ENCODE assay signal across 26 cellular contexts in genomic region chr20:1997483-1998192, GRCh38. TPM values are rescaled to one million over a fixed set of nuclear protein-coding genes. Genes with fewer than 3 reads are reported as not detected.
DNase-seq lines count a peak whose midpoint lies in the region; FAIRE-seq and TF ChIP-seq lines count a peak whose summit lies in the region.
"Had no signal": no experiment of that assay in that cellular context is flagged by ENCODE, and none has a peak within 500 bp of the region (broad histone marks: within the 10 kb centered on the region; RNA-seq: fewer than 3 reads in every experiment).

No MANE protein-coding gene starts in this region.

- BruUV-seq in Caco-2 (replicated peaks; lab: Mats Ljungman, UMichigan), result no TSS peak

- H2BK120ac ChIP-seq in H1 (replicated peaks; ENCODE audit: low read depth, low read length), result no peak overlapping the region

- H3K23ac ChIP-seq in H1 (ENCODE audit: insufficient read length), result no peak overlapping the region

- H2BK20ac ChIP-seq in H1 (ENCODE audit: low read length), result no peak overlapping the region

- H3K27me3 Mint-ChIP-seq in Caco-2 (ENCODE audit: insufficient read depth, unreplicated experiment), result peaks cover 31% of the 10 kb centered on the region

- H3K79me1 ChIP-seq in H1 (ENCODE audit: low read depth, low read length), result no peaks in the 10 kb centered on the region

- H3K4me1 ChIP-seq in H1 (replicated peaks in 1 of 4; ENCODE audit: control insufficient read depth in 3 of 4, insufficient read depth in 4 of 4, low read length in 3 of 4) (peaks cover 0 to 6% (median 2%) of the 10 kb centered on the region in 4 experiments; a peak in 2 of 7 replicates), vagina (no peaks in the 10 kb centered on the region), Caco-2 (no peaks in the 10 kb centered on the region)
- H3K4me1 ChIP-seq: BE2C; BLaER1 treated with 17β-estradiol and CSF1 and Interleukin-3, amounts not matched to agents 10 nM and 100 nM had no signal

- TF ChIP-seq EP300 in H1 (IDR thresholded peaks at IDR 0.05; ENCODE audit: borderline replicate concordance in 1 of 2, low read depth in 2 of 2, low read length in 2 of 2), result no peak

- no peak overlapping the region for H3K4me2 ChIP-seq in H1 (ENCODE audit: insufficient read depth in 1 of 2, low read depth in 2 of 2, low read length in 2 of 2)
- H3K4me2 ChIP-seq: BLaER1 treated with 17β-estradiol and CSF1 and Interleukin-3, amounts not matched to agents 10 nM and 100 nM had no signal

- H3K36me3 Mint-ChIP-seq in Caco-2 (ENCODE audit: insufficient read depth, unreplicated experiment), result no peaks in the 10 kb centered on the region
- H3K36me3 Mint-ChIP-seq: CD14-positive monocyte; CD8-positive, alpha-beta memory T cell had no signal

- peak overlapping the region; percentile 6; the same call in 1 of the 2 replicates for H4K8ac ChIP-seq in H1 (ENCODE audit: extremely low read depth, insufficient read depth, low read length)

- no peak for TF ChIP-seq RAD21 in H1 (IDR thresholded peaks at IDR 0.05 in 1 of 2, conservative IDR thresholded peaks at IDR 0.05 in 1 of 2; ENCODE audit: low read depth in 2 of 2, low read length in 2 of 2)

- no peak overlapping the region for H2AFZ ChIP-seq in H1 (ENCODE audit: low read length)
- H2AFZ ChIP-seq: GM23248 had no signal

- 95% methylated on average over 15 of the region's 15 CpGs; no CpG with 5 or more reads in 1 of the 2 experiments for WGBS in H1 (ENCODE audit: extremely low coverage in 1 of 2, insufficient coverage in 1 of 2, insufficient read length in 1 of 2, insufficient replicate concordance in 2 of 2, low coverage in 1 of 2, low lambda C conversion rate in 2 of 2, missing lambda C conversion rate in 1 of 2), 2 experiments

- no peak overlapping the region; the same call in 1 of the 2 replicates for H2BK5ac ChIP-seq in H1 (ENCODE audit: low read depth, low read length)

- 0 out of 7 replicates have a peak overlapping the region, but pooled peaks of 1 of the 4 experiments have one; percentile 6 for H3K9ac ChIP-seq in H1 (replicated peaks in 1 of 4; ENCODE audit: extremely low read depth in 1 of 4, low read depth in 3 of 4, low read length in 3 of 4)
- H3K9ac ChIP-seq: BLaER1 treated with 17β-estradiol and CSF1 and Interleukin-3, amounts not matched to agents 10 nM and 100 nM; GM23248 had no signal

- no peaks in the 10 kb centered on the region for H3K36me3 ChIP-seq in H1 (ENCODE audit: control insufficient read depth in 2 of 4, insufficient read depth in 4 of 4, low read length in 3 of 4)
- H3K36me3 ChIP-seq in vagina, result no peaks in the 10 kb centered on the region
- H3K36me3 ChIP-seq in Caco-2 (ENCODE audit: control insufficient read depth, insufficient read depth, low read length), result no peaks in the 10 kb centered on the region
- H3K36me3 ChIP-seq: BE2C; BLaER1 treated with 17β-estradiol and CSF1 and Interleukin-3, amounts not matched to agents 10 nM and 100 nM had no signal

- no peak overlapping the region for H3K56ac ChIP-seq in H1 (replicated peaks; ENCODE audit: insufficient read length, low read depth, low read length)

- CTCF ChIA-PET in H1 (lab: Charles Lee; ENCODE audit: partially characterized antibody) (interaction anchor here (1.0 to 1.8 kb wide), 3 partner anchors 9 to 95 kb away, joined by 3 to 8 read pairs (median 4); no protein-coding TSS in a partner anchor), Caco-2 (lab: Charles Lee) (no interaction called here)

- H2BK15ac ChIP-seq in H1 (ENCODE audit: low read length), result 0 out of 2 replicates have a peak overlapping the region, but pooled peaks have one; percentile 38

- no peaks in the 10 kb centered on the region for H3K79me2 ChIP-seq in H1 (ENCODE audit: control insufficient read depth in 1 of 2, insufficient read depth in 2 of 2, low read length in 2 of 2)

- DNase-seq in activated CD8-positive, alpha-beta memory T cell treated with anti-CD3 and anti-CD28 coated beads, Interleukin-2, amount 50 U/mL, for 48 hours, result peak; percentile 10
- no peak for DNase-seq in activated CD8-positive, alpha-beta memory T cell treated with anti-CD3 and anti-CD28 coated beads for 24 hours
- no peak for DNase-seq in H1 (ENCODE audit: low read depth in 1 of 2, low spot score in 2 of 2)
- peak; percentile 31 for DNase-seq in left kidney (ENCODE audit: low read depth, low spot score)
- peak; percentile 44 to 61 for DNase-seq in vagina (ENCODE audit: extremely low spot score in 2 of 2)
- DNase-seq in dorsolateral prefrontal cortex, result no peak
- DNase-seq in NCI-H2196 treated with DMSO at 0.1 percent for 48 hours (lab: John Stamatoyannopoulos, UW; ENCODE audit: unreplicated experiment), result no peak
- no peak for DNase-seq in Caco-2
- DNase-seq: AML-193; BE2C; Calu3; CD4-positive, alpha-beta T cell; CD8-positive, alpha-beta memory T cell; DMS53; DMS79 treated with DMSO at 0.1 percent for 48 hours; GM23248; HCEC 1CT had no signal

- POLR2A ChIA-PET in H1 (lab: Charles Lee; ENCODE audit: partially characterized antibody), result no interaction called here
- POLR2A ChIA-PET in Caco-2 (lab: Charles Lee), result no interaction called here

- H3K27ac ChIP-seq in H1 (ENCODE audit: low read depth, low read length), result no peak overlapping the region
- no peak overlapping the region for H3K27ac ChIP-seq in vagina
- no peak overlapping the region for H3K27ac ChIP-seq in dorsolateral prefrontal cortex
- H3K27ac ChIP-seq: 22Rv1; BLaER1 treated with 17β-estradiol and CSF1 and Interleukin-3, amounts not matched to agents 10 nM and 100 nM; GM23248 had no signal

- H3K4me1 Mint-ChIP-seq in Caco-2 (ENCODE audit: low read depth, unreplicated experiment), result peaks cover 6% of the 10 kb centered on the region
- H3K4me1 Mint-ChIP-seq: CD8-positive, alpha-beta memory T cell had no signal

- H3K27me3 ChIP-seq in H1 (replicated peaks in 1 of 4; ENCODE audit: control insufficient read depth in 3 of 4, extremely low read depth in 1 of 4, insufficient read depth in 3 of 4, low read length in 3 of 4), result peaks cover 0 to 4% (median 0%) of the 10 kb centered on the region in 4 experiments; a peak in 2 of 7 replicates
- H3K27me3 ChIP-seq in vagina, result no peaks in the 10 kb centered on the region
- peaks cover 0 to 33% (median 3%) of the 10 kb centered on the region in 45 donors for H3K27me3 ChIP-seq in dorsolateral prefrontal cortex
- H3K27me3 ChIP-seq in Caco-2 (replicated peaks; ENCODE audit: control insufficient read depth, insufficient read depth, low read length), result no peaks in the 10 kb centered on the region; the same call in 1 of the 2 replicates

- TF ChIP-seq POLR2A in H1 (IDR thresholded peaks at IDR 0.05; ENCODE audit: control extremely low read depth in 1 of 2, low read depth in 2 of 2, low read length in 2 of 2) (no peak), vagina (IDR thresholded peaks at IDR 0.05) (no peak)

- H3K4me3 ChIP-seq in H1 (ENCODE audit: extremely low read depth in 1 of 4, insufficient read depth in 2 of 4, low read depth in 3 of 4, low read length in 4 of 4), result no peak overlapping the region
- no peak overlapping the region for H3K4me3 ChIP-seq in vagina
- no peak overlapping the region for H3K4me3 ChIP-seq in dorsolateral prefrontal cortex
- H3K4me3 ChIP-seq in Caco-2 (ENCODE audit: low read depth, low read length), result no peak overlapping the region
- H3K4me3 ChIP-seq: BLaER1 treated with 17β-estradiol and CSF1 and Interleukin-3, amounts not matched to agents 10 nM and 100 nM; GM23248 had no signal

- no peak overlapping the region for H3K27ac Mint-ChIP-seq in Caco-2 (ENCODE audit: unreplicated experiment)
- H3K27ac Mint-ChIP-seq: CD14-positive monocyte; CD4-positive, alpha-beta T cell; CD8-positive, alpha-beta memory T cell had no signal

- no peak overlapping the region for H3K18ac ChIP-seq in H1 (ENCODE audit: extremely low read depth, low read length)

- H3K14ac ChIP-seq in H1 (ENCODE audit: insufficient read length), result no peak overlapping the region

- H2BK12ac ChIP-seq in H1 (ENCODE audit: low read depth, low read length), result no peak overlapping the region

- 0 out of 2 replicates have a peak overlapping the region, but pooled peaks have one; percentile 28 for H2AK5ac ChIP-seq in H1 (ENCODE audit: low read depth, low read length)

- H3K9me3 Mint-ChIP-seq in Caco-2 (ENCODE audit: unreplicated experiment), result no peaks in the 10 kb centered on the region
- H3K9me3 Mint-ChIP-seq: CD14-positive monocyte; CD4-positive, alpha-beta T cell; CD8-positive, alpha-beta memory T cell had no signal

- H3K4ac ChIP-seq in H1 (replicated peaks; ENCODE audit: insufficient read length, low read depth, low read length), result no peak overlapping the region

- no peaks in the 10 kb centered on the region; the same call in 1 of the 2 replicates for H3K23me2 ChIP-seq in H1 (ENCODE audit: low read depth, low read length)

- H4K5ac ChIP-seq in H1 (ENCODE audit: insufficient read length, low read depth, low read length), result no peak overlapping the region

- no peak overlapping the region for H3K4me3 Mint-ChIP-seq in Caco-2 (ENCODE audit: unreplicated experiment)
- H3K4me3 Mint-ChIP-seq: CD4-positive, alpha-beta T cell; CD8-positive, alpha-beta memory T cell had no signal

- intact Hi-C loops in vagina (cut with DNase I), result no loop called here
- intact Hi-C loops in dorsolateral prefrontal cortex (cut with DNase I), result no loop called here
- intact Hi-C loops in Caco-2 (cut with micrococcal nuclease; ENCODE audit: unreplicated experiment), result no loop called here

- peak overlapping the region; percentile 29 for H4K91ac ChIP-seq in H1 (replicated peaks; ENCODE audit: insufficient read length, low read length)

- no peak for TF ChIP-seq CTCF in H1 (IDR thresholded peaks at IDR 0.05; ENCODE audit: control extremely low read depth in 1 of 3, insufficient read depth in 1 of 3, low read depth in 1 of 3, low read length in 3 of 3)
- no peak for TF ChIP-seq CTCF in vagina (IDR thresholded peaks at IDR 0.05)
- TF ChIP-seq CTCF in dorsolateral prefrontal cortex (IDR thresholded peaks at IDR 0.05 in 54 of 56, conservative IDR thresholded peaks at IDR 0.05 in 2 of 56; ENCODE audit: low read depth in 1 of 56, partially characterized antibody in 56 of 56), result no peak
- no peak for TF ChIP-seq CTCF in Caco-2 (IDR thresholded peaks at IDR 0.05; ENCODE audit: insufficient read depth in 1 of 2, low read depth in 1 of 2, low read length in 1 of 2, severe bottlenecking in 1 of 2, unreplicated experiment in 1 of 2)

- H3K9me3 ChIP-seq in H1 (ENCODE audit: insufficient read depth in 2 of 2, low read depth in 1 of 2, low read length in 1 of 2) (no peaks in the 10 kb centered on the region), vagina (no peaks in the 10 kb centered on the region), Caco-2 (no peaks in the 10 kb centered on the region)
- H3K9me3 ChIP-seq: BE2C; BLaER1 treated with 17β-estradiol and CSF1 and Interleukin-3, amounts not matched to agents 10 nM and 100 nM had no signal

- H4K20me1 ChIP-seq in H1 (replicated peaks in 1 of 2; ENCODE audit: control insufficient read depth in 1 of 2, insufficient read depth in 2 of 2, low read length in 2 of 2), result no peaks in the 10 kb centered on the region
- H4K20me1 ChIP-seq: BLaER1 treated with 17β-estradiol and CSF1 and Interleukin-3, amounts not matched to agents 10 nM and 100 nM had no signal

- no peak for FAIRE-seq in H1 (lab: Jason Lieb, UNC)
- FAIRE-seq: A204.1, G401.6, GM12892, H54 had no signal

RNA-seq across cellular contexts. Expression of gene PDYN, which starts 3.8 kb away (rescaled TPM):
- 0.54 and 0.63 TPM in 2 replicates for total RNA-seq in H1 (2021; fragmentation: NEBNext Ultra II Directional; extraction: Animal tissue kit (Norgen Biotek cat#: 25700))
- polyA plus RNA-seq in H1 (2011; rRNA removed), result 0.46 and 0.60 TPM in 2 replicates
- 0.56 TPM for polyA plus RNA-seq in H1 (2011; cell fraction: cytosol; rRNA removed)
- polyA plus RNA-seq in H1 (2011; cell fraction: nucleus; rRNA removed), result 0.40 TPM
- polyA plus RNA-seq in H1 (2012, experiment 1 of 2), result 0.43 to 0.94 TPM (median 0.65 TPM) in 4 replicates
- 0.35 TPM for polyA plus RNA-seq in H1 (2012, experiment 2 of 2)
- 0.36 TPM for polyA plus RNA-seq in H1 (2013, experiment 1 of 2)
- polyA plus RNA-seq in H1 (2013, experiment 2 of 2), result 0.53 TPM
- 0.41 and 0.71 TPM in 2 replicates for polyA minus RNA-seq in H1 (2011; rRNA and poly(A)+ RNA removed)
- polyA minus RNA-seq in H1 (2011; cell fraction: cytosol; rRNA and poly(A)+ RNA removed), result 0.44 TPM
- polyA minus RNA-seq in H1 (2011; cell fraction: nucleus; rRNA and poly(A)+ RNA removed), result 0.60 TPM
- total RNA-seq in vagina (not detected), dorsolateral prefrontal cortex (1 to 10 TPM in 118 of 120 experiments, under 1 TPM in 2; 0.67 to 9.6 (median 2.8) TPM), Caco-2 (2022) (not detected in 2 replicates)
- total RNA-seq: Calu3; CD4-positive, alpha-beta T cell; CD8-positive, alpha-beta memory T cell; Daoy; GM23248 had no signal
- polyA plus RNA-seq: AG04450; CD14-positive monocyte; CD8-positive, alpha-beta memory T cell; GM23248 had no signal

Comparison
In these comparisons a context has a peak if more than half of its experiments do, and no peak if none do; other contexts are left out.
1. DNase-seq: peak in activated CD8-positive, alpha-beta memory T cell treated with anti-CD3 and anti-CD28 coated beads, Interleukin-2, amount 50 U/mL, for 48 hours (single experiment), left kidney (single experiment) and vagina (2 of 2); none in activated CD8-positive, alpha-beta memory T cell treated with anti-CD3 and anti-CD28 coated beads for 24 hours (single experiment), H1 (0 of 2), dorsolateral prefrontal cortex (0 of 10), NCI-H2196 treated with DMSO at 0.1 percent for 48 hours (single experiment) and Caco-2 (0 of 2).